In genomic region chr9:127201071-127201541, GRCh38 we compare ENCODE assay signal across 28 cellular contexts.
"Had no signal": no experiment of that assay in that cellular context is flagged by ENCODE, and none has a peak within 500 bp of the region (broad histone marks: within the 10 kb centered on the region; RNA-seq: fewer than 3 reads in every experiment).

No MANE protein-coding gene starts in this region.

- H3K4me1 ChIP-seq: colonic mucosa, right lobe of liver had no signal

- H3K4me2 ChIP-seq: hepatocyte, neural progenitor cell had no signal

- H3K79me2 ChIP-seq: hepatocyte had no signal

- DNase-seq: activated CD4-positive, alpha-beta memory T cell treated with anti-CD3 and anti-CD28 coated beads for 36 hours; activated CD4-positive, alpha-beta T cell treated with anti-CD3 and anti-CD28 coated beads, Interleukin-2, amount 10 ng/mL, durations not matched to agents 24 days and 14 days; activated CD4-positive, CD25-positive, alpha-beta regulatory T cell treated with anti-CD3 and anti-CD28 coated beads, Interleukin-2, amount 50 U/mL, for 72 hours; activated CD8-positive, alpha-beta memory T cell treated with anti-CD3 and anti-CD28 coated beads, Interleukin-2, amount 50 U/mL, for 4 hours; activated gamma-delta T cell treated with Interleukin-2 at 50 U/mL for 16 hours; activated naive CD4-positive, alpha-beta T cell treated with anti-CD3 and anti-CD28 coated beads, Interleukin-2, amount 50 U/mL, for 16 hours; activated T-cell treated with anti-CD3 and anti-CD28 coated beads, Interleukin-2, amount 50 U/mL, for 1 hour; amniotic stem cell; colonic mucosa; effector CD8-positive, alpha-beta T cell; gastrocnemius medialis; lower lobe of right lung; mesenchymal stem cell; natural killer cell; right lobe of liver; stimulated activated CD4-positive, alpha-beta T cell treated with anti-CD3 and anti-CD28 coated beads, Interleukin-12 subunit alpha, Interleukin-12 subunit beta, amount 100 ng/mL, for 4 hours; stimulated activated CD4-positive, alpha-beta T cell treated with anti-CD3 and anti-CD28 coated beads, Interleukin-4, amount 100 ng/mL, for 1 hour; T-helper 17 cell; T1000; trophoblast cell; uterus had no signal

- ATAC-seq: activated T-helper 17 cell treated with anti-CD3 and anti-CD28 coated beads, Interleukin-2, amount 50 U/mL, for 72 hours; gastrocnemius medialis; lower lobe of right lung; natural killer cell; right lobe of liver; stimulated activated effector memory CD8-positive, alpha-beta T cell treated with anti-CD3 and anti-CD28 coated beads, Interleukin-12 subunit alpha, Interleukin-12 subunit beta, amount 100 ng/mL, for 72 hours; T-helper 17 cell had no signal

- H3K4me3 ChIP-seq: breast epithelium, colonic mucosa, gastrocnemius medialis, hepatocyte, lower lobe of right lung, neural progenitor cell, right lobe of liver, skin epidermis, thoracic aorta, uterus had no signal

- H3K9ac ChIP-seq: neural progenitor cell had no signal

- H2AFZ ChIP-seq: hepatocyte, neural progenitor cell had no signal

- H3K27ac ChIP-seq: breast epithelium, colonic mucosa, gastrocnemius medialis, hepatocyte, lower lobe of right lung, neural progenitor cell, right lobe of liver, skin epidermis, thoracic aorta had no signal

- H3K9me3 ChIP-seq: breast epithelium, colonic mucosa, gastrocnemius medialis, lower lobe of right lung, right lobe of liver, thoracic aorta, uterus had no signal

- H3K36me3 ChIP-seq: breast epithelium, colonic mucosa, gastrocnemius medialis, lower lobe of right lung, neural progenitor cell, right lobe of liver, thoracic aorta, uterus had no signal

- H3K27me3 ChIP-seq: breast epithelium, colonic mucosa, gastrocnemius medialis, hepatocyte, neural progenitor cell, right lobe of liver, uterus had no signal
